8 cellular contexts compared by ENCODE assay signal in the genomic region with DNA sequence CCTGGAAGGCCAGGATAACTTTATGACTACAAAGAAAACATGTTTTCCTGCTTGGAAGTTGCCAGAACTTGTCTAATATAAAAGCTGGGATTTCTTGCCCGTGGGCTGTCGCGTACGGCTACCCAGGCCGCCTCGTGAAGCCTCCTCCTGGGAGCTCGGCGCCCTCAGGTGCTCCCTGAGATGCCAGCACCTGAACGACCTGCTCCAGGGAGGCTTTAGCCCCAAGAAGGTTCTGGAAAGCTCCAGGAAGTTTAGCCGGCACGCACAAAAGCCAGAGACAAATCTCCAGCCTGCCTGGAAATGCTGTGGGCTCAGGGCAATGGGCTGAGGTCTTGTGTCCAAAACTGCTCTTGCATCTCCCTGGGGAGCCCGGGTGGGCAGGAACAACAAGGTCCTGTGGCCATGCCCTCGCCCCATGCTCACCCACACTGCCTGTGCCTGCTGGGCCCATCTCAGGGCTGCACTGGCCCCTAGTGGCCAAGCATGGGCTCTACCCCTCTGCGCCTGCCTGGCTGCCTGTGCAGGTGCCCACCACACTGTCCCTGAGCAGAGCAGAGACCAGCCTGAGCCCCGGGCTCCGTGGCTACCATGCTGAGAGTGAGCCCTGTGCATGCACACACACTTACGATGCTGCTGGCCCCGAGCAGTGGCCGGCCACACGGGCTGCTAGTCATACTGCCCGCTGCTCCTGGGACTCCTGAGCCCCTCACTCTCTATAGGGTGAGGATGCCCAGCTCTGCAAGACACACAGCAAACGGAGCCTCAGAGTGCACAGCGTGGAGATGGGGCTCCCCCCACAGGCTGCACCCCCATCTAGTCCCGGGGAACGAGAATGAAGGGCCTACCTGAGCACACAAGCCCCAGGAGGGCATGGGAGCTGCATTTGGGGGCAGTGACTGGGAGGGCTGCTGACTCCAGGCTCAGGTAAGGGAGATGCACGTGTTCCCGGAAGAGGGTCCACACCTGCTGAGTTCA. TPM values are rescaled to one million over a fixed set of nuclear protein-coding genes. Genes with fewer than 3 reads are reported as not detected.
DNase-seq lines count a peak whose midpoint lies in the region; ATAC-seq and TF ChIP-seq lines count a peak whose summit lies in the region.

No MANE protein-coding gene starts in this region.

- H4K20me1 ChIP-seq in PC-3 (ENCODE audit: low read length), result no peaks in the 10 kb centered on the region

- H2AFZ ChIP-seq in PC-3 (ENCODE audit: low read length), result peak overlapping the region; percentile 64; the same call in 1 of the 2 replicates

- H3K79me2 ChIP-seq in PC-3 (ENCODE audit: low read length), result no peaks in the 10 kb centered on the region

- WGBS in esophagus muscularis mucosa, result 39% methylated on average over 25 of the region's 27 CpGs

- H3K9me2 ChIP-seq in PC-3 (replicated peaks; ENCODE audit: low read length), result no peaks in the 10 kb centered on the region

- CTCF ChIA-PET in PC-3 (lab: Charles Lee), result interaction anchor here (0.7 to 1.6 kb wide), 3 partner anchors 21 to 187 kb away, joined by 3 to 7 read pairs (median 5); no protein-coding TSS in a partner anchor

- TF ChIP-seq CTCF in PC-3 (conservative IDR thresholded peaks at IDR 0.05; ENCODE audit: low read depth, low read length) (peak; percentile 85), esophagus muscularis mucosa (IDR thresholded peaks at IDR 0.05) (peak; percentile 88 to 98 (median 90)), neural crest cell (conservative IDR thresholded peaks at IDR 0.05) (peak; percentile 95)

- H3K27me3 ChIP-seq in PC-3 (ENCODE audit: low read length), result no peaks in the 10 kb centered on the region
- peaks cover 0 to 21% (median 13%) of the 10 kb centered on the region in 4 donors for H3K27me3 ChIP-seq in esophagus muscularis mucosa

- H3K36me3 ChIP-seq in PC-3 (ENCODE audit: low read depth, low read length), result no peaks in the 10 kb centered on the region
- H3K36me3 ChIP-seq in esophagus muscularis mucosa, result no peaks in the 10 kb centered on the region

- H3K9me3 Mint-ChIP-seq in neural crest cell, result no peaks in the 10 kb centered on the region

- no peak overlapping the region for H3K27ac Mint-ChIP-seq in neural crest cell (ENCODE audit: unreplicated experiment)

- 0 out of 2 replicates have a peak overlapping the region, but pooled peaks have one; percentile 31 for H3K4me2 ChIP-seq in PC-3 (ENCODE audit: low read length)

- POLR2A ChIA-PET in PC-3 (lab: Charles Lee; ENCODE audit: unreplicated experiment), result no interaction called here

- peaks cover 72% of the 10 kb centered on the region for H3K27me3 Mint-ChIP-seq in neural crest cell (ENCODE audit: low read depth)

- BruUV-seq in PC-3 (replicated peaks; lab: Mats Ljungman, UMichigan), result no TSS peak

- DNase-seq in EH (ENCODE audit: low read depth) (peak; percentile 73), PC-3 (peak; percentile 70), activated T-cell treated with anti-CD3 and anti-CD28 coated beads for 4 hours (peak; percentile 56), esophagus muscularis mucosa (ENCODE audit: extremely low spot score) (no peak), neural crest cell (ENCODE audit: low read depth, low spot score) (peak; percentile 78), substantia nigra (lab: John Stamatoyannopoulos, UW) (peak in 42 of 49 donors; percentile 4 to 73 (median 46))

- peaks cover 17% of the 10 kb centered on the region for H3K4me1 Mint-ChIP-seq in neural crest cell

- peak; percentile 66 for ATAC-seq in HG02798 (IDR thresholded peaks at IDR 0.05; ENCODE audit: poor library complexity, unreplicated experiment)
- ATAC-seq in PC-3, result peak; percentile 74
- ATAC-seq in HG02981 (IDR thresholded peaks at IDR 0.05; ENCODE audit: unreplicated experiment), result no peak

- no peak overlapping the region for H3K9ac ChIP-seq in PC-3 (ENCODE audit: low read length)

- peaks cover 31% of the 10 kb centered on the region for H3K4me1 ChIP-seq in PC-3 (ENCODE audit: insufficient read depth, low read length)
- peaks cover 34 to 55% (median 50%) of the 10 kb centered on the region in 4 donors for H3K4me1 ChIP-seq in esophagus muscularis mucosa

- H3K36me3 Mint-ChIP-seq in neural crest cell (ENCODE audit: low read depth), result no peaks in the 10 kb centered on the region

- TF ChIP-seq POLR2A in esophagus muscularis mucosa (IDR thresholded peaks at IDR 0.05; ENCODE audit: low read depth), result no peak

- intact Hi-C loops in PC-3 (cut with micrococcal nuclease) (loop anchor here (1.0 kb wide), 1 partner anchor 175 kb away; no protein-coding TSS in a partner anchor), esophagus muscularis mucosa (cut with DNase I) (loop anchor here (1.0 to 10.0 kb wide), 2 partner anchors 175 to 417 kb away; no protein-coding TSS in a partner anchor)

- peak overlapping the region; percentile 42 for H3K4me3 Mint-ChIP-seq in neural crest cell

- no peak overlapping the region for H3K27ac ChIP-seq in PC-3 (ENCODE audit: low read length)
- H3K27ac ChIP-seq in esophagus muscularis mucosa (replicated peaks in 1 of 4), result no peak overlapping the region
- no peak overlapping the region for H3K27ac ChIP-seq in substantia nigra (ENCODE audit: low read depth, low read length, poor library complexity, severe bottlenecking)

- H3K9me3 ChIP-seq in PC-3 (ENCODE audit: low read length) (no peaks in the 10 kb centered on the region), esophagus muscularis mucosa (no peaks in the 10 kb centered on the region)

- H3K4me3 ChIP-seq in PC-3 (ENCODE audit: low read length), result no peak overlapping the region
- no peak overlapping the region for H3K4me3 ChIP-seq in esophagus muscularis mucosa

- no peak for TF ChIP-seq EP300 in esophagus muscularis mucosa (IDR thresholded peaks at IDR 0.05)

- no peaks in the 10 kb centered on the region for H3F3A ChIP-seq in PC-3 (ENCODE audit: low read length, unreplicated experiment)

RNA-seq across cellular contexts. Expression of a gene that starts 4.9 kb away (rescaled TPM):
- total RNA-seq in PC-3 (2014; rRNA removed) (14.2 and 19.3 TPM in 2 replicates), esophagus muscularis mucosa (1 to 10 TPM; 2.5 to 2.7 (median 2.6) TPM), neural crest cell (5.1 and 5.4 TPM in 2 replicates)
